In genomic region chr1:92635203-92635602, GRCh38 we compare ENCODE assay signal across 5 cellular contexts.
DNase-seq lines count a peak whose midpoint lies in the region; ATAC-seq and TF ChIP-seq lines count a peak whose summit lies in the region.
"Not testable (repeated sequence)": the region's sequence is repeated elsewhere in the genome, so short reads cannot be mapped to it uniquely, and the experiment has no call there.

No MANE protein-coding gene starts in this region.

- H3K9me3 Mint-ChIP-seq in GM23338 (peaks cover 21% of the 10 kb centered on the region), WTC11 (peaks cover 32% of the 10 kb centered on the region), endodermal cell (peaks cover 27% of the 10 kb centered on the region)
- H3K9me3 Mint-ChIP-seq in natural killer cell treated with Interleukin-12 subunit alpha and Interleukin-12 subunit beta and Interleukin-15 and Interleukin-18, amount 100 ng/mL, for 72 hours: not testable (repeated sequence)

- H3K9ac ChIP-seq in HUES6 (ENCODE audit: low read length): peak overlapping the region; percentile 11
- not testable (repeated sequence) for H3K9ac ChIP-seq in endodermal cell (ENCODE audit: extremely low read depth, low read length, poor library complexity, severe bottlenecking)

- not testable (repeated sequence) for H3F3A ChIP-seq in GM23338 (replicated peaks; ENCODE audit: low read depth)

- H3K27ac Mint-ChIP-seq in GM23338; WTC11; endodermal cell; natural killer cell treated with Interleukin-12 subunit alpha and Interleukin-12 subunit beta and Interleukin-15 and Interleukin-18, amount 100 ng/mL, for 72 hours: not testable (repeated sequence)

- ATAC-seq in GM23338; WTC11; natural killer cell treated with Interleukin-12 subunit alpha and Interleukin-12 subunit beta and Interleukin-15 and Interleukin-18, amount 100 ng/mL, for 72 hours: not testable (repeated sequence)

- not testable (repeated sequence) for H3K27me3 Mint-ChIP-seq in GM23338 (ENCODE audit: insufficient read depth, low read depth, poor library complexity); WTC11 (ENCODE audit: low read depth); endodermal cell (ENCODE audit: insufficient read depth)
- H3K27me3 Mint-ChIP-seq in natural killer cell treated with Interleukin-12 subunit alpha and Interleukin-12 subunit beta and Interleukin-15 and Interleukin-18, amount 100 ng/mL, for 72 hours: peaks cover 10 to 15% of the 10 kb centered on the region in 2 donors

- peak; percentile 7 for DNase-seq in GM23338 (ENCODE audit: low spot score)
- DNase-seq in WTC11 (ENCODE audit: low spot score): peak; percentile 16
- peak; percentile 39 for DNase-seq in endodermal cell
- DNase-seq in natural killer cell treated with Interleukin-12 subunit alpha and Interleukin-12 subunit beta and Interleukin-15 and Interleukin-18, amount 100 ng/mL, for 72 hours (ENCODE audit: low spot score): not testable (repeated sequence)

- WGBS in endodermal cell (ENCODE audit: insufficient coverage in 1 of 2, insufficient read length in 1 of 2), 2 experiments: 93 to 94% methylated on average over 12 to 16 of the region's 16 CpGs

- not testable (repeated sequence) for H3K9me2 ChIP-seq in GM23338 (ENCODE audit: insufficient read depth)

- H3K4me3 Mint-ChIP-seq in GM23338, WTC11, endodermal cell: not testable (repeated sequence)
- H3K4me3 Mint-ChIP-seq in natural killer cell treated with Interleukin-12 subunit alpha and Interleukin-12 subunit beta and Interleukin-15 and Interleukin-18, amount 100 ng/mL, for 72 hours: peak overlapping the region; percentile 46

- POLR2A ChIA-PET in WTC11 (lab: Charles Lee): interaction anchor here (0.6 kb wide), 1 partner anchor 252 kb away, joined by 4 read pairs; no protein-coding TSS in a partner anchor

- CTCF ChIA-PET in WTC11 (lab: Charles Lee): not testable (repeated sequence)

- not testable (repeated sequence) for H3K4me1 ChIP-seq in GM23338 (ENCODE audit: insufficient read depth); HUES6 (ENCODE audit: control insufficient read depth, insufficient read depth, low read length); endodermal cell (ENCODE audit: control insufficient read depth, insufficient read depth, low read length)

- not testable (repeated sequence) for H3K27me3 ChIP-seq in GM23338 (ENCODE audit: insufficient read depth); HUES6 (ENCODE audit: control insufficient read depth, insufficient read depth, low read length); endodermal cell (ENCODE audit: control insufficient read depth, insufficient read depth, low read length, poor library complexity, severe bottlenecking)

- not testable (repeated sequence) for H3K4me3 ChIP-seq in GM23338; endodermal cell (ENCODE audit: low read length)
- peak overlapping the region; percentile 51; the same call in 1 of the 2 replicates for H3K4me3 ChIP-seq in HUES6 (ENCODE audit: low read depth, low read length)

- H3K36me3 Mint-ChIP-seq in GM23338 (ENCODE audit: low read depth) (peaks cover 44% of the 10 kb centered on the region), WTC11 (peaks cover 40% of the 10 kb centered on the region), endodermal cell (ENCODE audit: low read depth) (peaks cover 43% of the 10 kb centered on the region)
- not testable (repeated sequence) for H3K36me3 Mint-ChIP-seq in natural killer cell treated with Interleukin-12 subunit alpha and Interleukin-12 subunit beta and Interleukin-15 and Interleukin-18, amount 100 ng/mL, for 72 hours

- H3K36me3 ChIP-seq in GM23338 (ENCODE audit: insufficient read depth); HUES6 (ENCODE audit: control insufficient read depth, insufficient read depth, low read length): not testable (repeated sequence)
- H3K36me3 ChIP-seq in endodermal cell (ENCODE audit: control insufficient read depth, insufficient read depth, low read length): peaks cover 14% of the 10 kb centered on the region

- H3K4me1 Mint-ChIP-seq in GM23338; WTC11; endodermal cell; natural killer cell treated with Interleukin-12 subunit alpha and Interleukin-12 subunit beta and Interleukin-15 and Interleukin-18, amount 100 ng/mL, for 72 hours (ENCODE audit: low read depth in 2 of 2): not testable (repeated sequence)

- not testable (repeated sequence) for H4K20me1 ChIP-seq in GM23338 (replicated peaks; ENCODE audit: insufficient read depth)

- H3K9me3 ChIP-seq in HUES6 (ENCODE audit: control insufficient read depth, insufficient read depth, low read depth, low read length); endodermal cell (ENCODE audit: control insufficient read depth, low read length): not testable (repeated sequence)

- H2AFZ ChIP-seq in GM23338: not testable (repeated sequence)

- not testable (repeated sequence) for H3K27ac ChIP-seq in GM23338 (ENCODE audit: low read depth); HUES6 (ENCODE audit: low read depth, low read length); endodermal cell (ENCODE audit: low read depth, low read length)

- H3K4me2 ChIP-seq in GM23338: not testable (repeated sequence)

- not testable (repeated sequence) for H3K79me2 ChIP-seq in GM23338 (replicated peaks; ENCODE audit: insufficient read depth)

- not testable (repeated sequence) for TF ChIP-seq CTCF in GM23338 (conservative IDR thresholded peaks at IDR 0.05; ENCODE audit: low read depth in 2 of 2); WTC11 (IDR thresholded peaks at IDR 0.05); endodermal cell (conservative IDR thresholded peaks at IDR 0.05)
